8 cellular contexts compared by ENCODE assay signal in the genomic region with DNA sequence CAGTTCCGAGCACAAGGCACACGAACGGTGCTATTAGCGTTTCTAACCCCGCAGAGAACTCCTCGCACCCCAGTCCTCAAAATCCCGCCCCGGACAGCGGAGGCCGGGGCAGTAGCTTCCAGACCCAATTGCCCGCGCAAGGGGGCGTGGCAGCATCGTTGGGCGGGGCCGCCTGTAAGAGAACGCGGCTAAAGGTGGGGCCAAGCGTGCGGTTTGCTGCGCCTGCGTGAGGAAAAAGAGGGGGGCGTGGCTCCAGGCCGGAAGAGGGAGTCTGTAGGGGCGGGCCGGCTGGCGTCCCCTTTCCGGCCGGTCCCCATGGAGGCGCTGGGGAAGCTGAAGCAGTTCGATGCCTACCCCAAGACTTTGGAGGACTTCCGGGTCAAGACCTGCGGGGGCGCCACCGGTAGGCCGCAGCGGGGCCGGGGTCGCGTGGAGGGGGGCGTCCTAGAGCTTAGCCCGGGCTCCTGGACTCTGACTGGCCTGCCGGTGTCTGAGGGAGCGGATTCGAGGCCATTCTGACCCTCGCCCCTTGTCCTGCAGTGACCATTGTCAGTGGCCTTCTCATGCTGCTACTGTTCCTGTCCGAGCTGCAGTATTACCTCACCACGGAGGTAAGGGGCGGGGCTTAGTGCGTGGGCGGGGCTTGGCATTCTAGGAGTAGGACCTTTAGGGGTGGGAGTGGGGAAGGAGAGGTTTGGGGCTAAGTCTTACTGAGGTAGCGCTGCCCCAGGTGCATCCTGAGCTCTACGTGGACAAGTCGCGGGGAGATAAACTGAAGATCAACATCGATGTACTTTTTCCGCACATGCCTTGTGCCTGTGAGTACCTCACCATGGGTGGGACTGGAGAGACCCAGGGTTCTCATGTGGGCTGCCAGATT. TPM values are rescaled to one million over a fixed set of nuclear protein-coding genes. Genes with fewer than 3 reads are reported as not detected.
A peak's percentile ranks its signal among the peaks of the same experiment; 100 is the strongest.
DNase-seq lines count a peak whose midpoint lies in the region; ATAC-seq and TF ChIP-seq lines count a peak whose summit lies in the region.

Gene ERGIC3 (plus strand): TSS at position 296 of the 880 bp plus-strand sequence. CDS start 20 bp downstream, at position 316.

- ATAC-seq in GM19043 (IDR thresholded peaks at IDR 0.05; ENCODE audit: low read depth, unreplicated experiment) (peak; percentile 84), HG03378 (IDR thresholded peaks at IDR 0.05; ENCODE audit: unreplicated experiment) (peak; percentile 70)

- TF ChIP-seq CTCF in AG09319 (IDR thresholded peaks at IDR 0.05; ENCODE audit: low read depth, low read length) (no peak), kidney epithelial cell (IDR thresholded peaks at IDR 0.05; ENCODE audit: insufficient read depth, low read length, poor library complexity, severe bottlenecking) (no peak)

- H3K4me3 ChIP-seq in kidney epithelial cell (ENCODE audit: low read depth, low read length): peak within 1 kb of the TSS; percentile 80

- H3K36me3 ChIP-seq in kidney epithelial cell (ENCODE audit: control insufficient read depth, insufficient read depth, low read length): peaks cover 3% of the 10 kb centered on the region

- no peaks in the 10 kb centered on the region for H3K27me3 ChIP-seq in kidney epithelial cell (ENCODE audit: control insufficient read depth, insufficient read depth, low read length)

- DNase-seq in AG09319 (ENCODE audit: extremely low read depth, low read depth) (peak; percentile 85), NCI-H510A treated with DMSO at 0.1 percent for 48 hours (lab: John Stamatoyannopoulos, UW) (peak; percentile 97), cerebellum (ENCODE audit: low spot score) (peak; percentile 97), kidney epithelial cell (ENCODE audit: low read depth) (peak; percentile 71)
- peak; percentile 94 for DNase-seq in activated CD4-positive, alpha-beta T cell treated with anti-CD3 and anti-CD28 coated beads for 1 hour
- DNase-seq in stimulated activated CD4-positive, alpha-beta T cell treated with anti-CD3 and anti-CD28 coated beads, Interleukin-15, amount 100 ng/mL, for 48 hours (ENCODE audit: low read depth in 2 of 2): peak; percentile 96 to 98

RNA-seq across cellular contexts. Expression of gene ERGIC3, which starts in this region (rescaled TPM):
- total RNA-seq in cerebellum: 136 TPM
- 215 and 229 TPM in 2 replicates for total RNA-seq in kidney epithelial cell

Comparison
In these comparisons a context has a peak if more than half of its experiments do, and no peak if none do; other contexts are left out.
1. Peak in every context shown above with its lines: DNase-seq, ATAC-seq and H3K4me3 ChIP-seq.